1 cellular context compared by ENCODE assay signal in genomic region chr7:49788455-49789059, GRCh38.
TF ChIP-seq lines count a peak whose summit lies in the region.

No MANE protein-coding gene starts in this region.

TF ChIP-seq in H1, 55 proteins besides CTCF, POLR2A, EP300 and RAD21:
- TF ChIP-seq ATF3 (IDR thresholded peaks at IDR 0.05; ENCODE audit: insufficient read depth, low read depth, low read length) (no peak), EZH2 (IDR thresholded peaks at IDR 0.05; ENCODE audit: low read depth, low read length, severe bottlenecking) (no peak), TBP (IDR thresholded peaks at IDR 0.05; ENCODE audit: low read depth, low read length) (no peak), BACH1 (IDR thresholded peaks at IDR 0.05; ENCODE audit: low read length) (no peak), RFX5 (IDR thresholded peaks at IDR 0.05; ENCODE audit: borderline replicate concordance, low read depth, low read length) (no peak), RXRA (IDR thresholded peaks at IDR 0.05; ENCODE audit: insufficient read depth, low read depth, low read length) (no peak), HDAC2 (IDR thresholded peaks at IDR 0.05; ENCODE audit: borderline replicate concordance in 1 of 2, low read depth in 2 of 2, low read length in 2 of 2) (no peak), SAP30 (IDR thresholded peaks at IDR 0.05; ENCODE audit: insufficient read depth, insufficient replicate concordance, low read length) (no peak), TAF1 (IDR thresholded peaks at IDR 0.05; ENCODE audit: low read depth, low read length) (no peak), CTBP2 (IDR thresholded peaks at IDR 0.05; ENCODE audit: borderline replicate concordance, insufficient read depth, insufficient read length, low read length) (no peak), SIX5 (IDR thresholded peaks at IDR 0.05; ENCODE audit: low read depth, low read length) (no peak), RNF2 (IDR thresholded peaks at IDR 0.05; ENCODE audit: borderline replicate concordance, low read depth, low read length, missing control alignments, poor library complexity, severe bottlenecking) (no peak), CREB1 (IDR thresholded peaks at IDR 0.05) (no peak), JUN (IDR thresholded peaks at IDR 0.05; ENCODE audit: low read depth, low read length) (no peak), JUND (IDR thresholded peaks at IDR 0.05; ENCODE audit: low read length) (no peak)
TF ChIP-seq in H1: peak in this region for 0.
